8 cellular contexts compared by ENCODE assay signal in genomic region chr10:118342638-118343020, GRCh38. TPM values are rescaled to one million over a fixed set of nuclear protein-coding genes. Genes with fewer than 3 reads are reported as not detected.
DNase-seq lines count a peak whose midpoint lies in the region; ATAC-seq and TF ChIP-seq lines count a peak whose summit lies in the region.

No MANE protein-coding gene starts in this region.

- no peak overlapping the region for H3T11ph ChIP-seq in H9 (ENCODE audit: low read length)

- no peak overlapping the region for H3K14ac ChIP-seq in H9 (ENCODE audit: insufficient read depth, low read length)

- no peak overlapping the region for H2AK5ac ChIP-seq in H9 (ENCODE audit: insufficient read length, low read length)

- no peak overlapping the region for H2BK5ac ChIP-seq in H9 (ENCODE audit: insufficient read length, low read length)

- H4K8ac ChIP-seq in H9 (replicated peaks; ENCODE audit: insufficient read length, low read depth, low read length) = no peak overlapping the region

- H3K4me3 ChIP-seq in hepatocyte = peak overlapping the region; percentile 16

- H2AFZ ChIP-seq in H9 (ENCODE audit: low read length) (peak overlapping the region; percentile 100), hepatocyte (peak overlapping the region; percentile 91)

- H3K9ac ChIP-seq in H9 (ENCODE audit: extremely low read depth, insufficient read length, low read length) = no peak overlapping the region

- H3K9me2 ChIP-seq in hepatocyte (replicated peaks; ENCODE audit: insufficient read depth) = no peaks in the 10 kb centered on the region

- H3K79me2 ChIP-seq in H9 (ENCODE audit: insufficient read depth, low read length) (no peaks in the 10 kb centered on the region; the same call in 1 of the 2 replicates), hepatocyte (peaks cover 36% of the 10 kb centered on the region)

- peak overlapping the region; percentile 92 for H3K4me2 ChIP-seq in H9 (ENCODE audit: insufficient read depth, insufficient read length, low read length)
- H3K4me2 ChIP-seq in hepatocyte = peak overlapping the region; percentile 75

- H4K91ac ChIP-seq in H9 (ENCODE audit: insufficient read length, low read depth, low read length) = no peak overlapping the region

- H2BK120ac ChIP-seq in H9 (ENCODE audit: low read depth, low read length, poor library complexity, severe bottlenecking) = no peak overlapping the region

- H2BK20ac ChIP-seq in H9 (ENCODE audit: low read depth, low read length, poor library complexity, severe bottlenecking) = no peak overlapping the region

- H3K27me3 ChIP-seq in H9 (ENCODE audit: insufficient read depth, low read length) (no peaks in the 10 kb centered on the region), hepatocyte (no peaks in the 10 kb centered on the region)

- peaks cover 8 to 13% of the 10 kb centered on the region in 2 experiments; a peak in 3 of 4 replicates for H3K4me1 Mint-ChIP-seq in H9
- H3K4me1 Mint-ChIP-seq in stimulated activated memory B cell treated with anti-CD40 and anti-IgM and Interleukin-4, amounts not matched to agents 10 μg/mL and 1 μg/mL and 100 μg/mL, for 72 hours = peaks cover 30% of the 10 kb centered on the region

- H3K36me3 ChIP-seq in hepatocyte (replicated peaks; ENCODE audit: insufficient read depth, low read depth) = no peaks in the 10 kb centered on the region

- H3K9me3 Mint-ChIP-seq in H9 = no peaks in the 10 kb centered on the region; a peak in 1 of 5 replicates
- H3K9me3 Mint-ChIP-seq in stimulated activated memory B cell treated with anti-CD40 and anti-IgM and Interleukin-4, amounts not matched to agents 10 μg/mL and 1 μg/mL and 100 μg/mL, for 72 hours = no peaks in the 10 kb centered on the region

- no peak overlapping the region for H3K27ac ChIP-seq in H9 (ENCODE audit: insufficient read length, low read depth, low read length)
- peak overlapping the region; percentile 68 for H3K27ac ChIP-seq in VCaP
- peak overlapping the region; percentile 14 for H3K27ac ChIP-seq in hepatocyte

- H3K9me3 ChIP-seq in H9 (ENCODE audit: control insufficient read depth, low read depth, low read length) (no peaks in the 10 kb centered on the region), hepatocyte (ENCODE audit: low read depth) (no peaks in the 10 kb centered on the region)

- no peak overlapping the region for H3K23ac ChIP-seq in H9 (ENCODE audit: insufficient read length, low read depth, low read length)

- peak; percentile 4 for ATAC-seq in stimulated activated memory B cell treated with anti-CD40 and anti-IgM and Interleukin-4, amounts not matched to agents 10 μg/mL and 1 μg/mL and 100 μg/mL, for 72 hours
- no peak for ATAC-seq in HG03442 (IDR thresholded peaks at IDR 0.05; ENCODE audit: unreplicated experiment)

- no peaks in the 10 kb centered on the region for H4K20me1 ChIP-seq in H9 (ENCODE audit: control insufficient read depth, insufficient read depth, insufficient read length)
- no peaks in the 10 kb centered on the region for H4K20me1 ChIP-seq in hepatocyte (ENCODE audit: insufficient read depth, poor library complexity, severe bottlenecking)

- no peak overlapping the region for H3K4ac ChIP-seq in H9 (ENCODE audit: low read depth, low read length)

- WGBS in H9 (ENCODE audit: extremely low coverage, insufficient read length, low lambda C conversion rate) = no CpG with 5 or more reads among the region's 7 CpGs
- 49% methylated on average over 7 of the region's 7 CpGs for WGBS in hepatocyte (ENCODE audit: low lambda C conversion rate, missing lambda C conversion rate)

- H3K23me2 ChIP-seq in H9 (ENCODE audit: insufficient read length, low read depth, low read length, poor library complexity, severe bottlenecking) = peaks cover 6% of the 10 kb centered on the region

- H3K27ac Mint-ChIP-seq in H9 = peak overlapping the region in 2 of 3 experiments; percentile 55 to 96; a peak in 2 of 7 replicates
- peak overlapping the region; percentile 85 for H3K27ac Mint-ChIP-seq in stimulated activated memory B cell treated with anti-CD40 and anti-IgM and Interleukin-4, amounts not matched to agents 10 μg/mL and 1 μg/mL and 100 μg/mL, for 72 hours

- TF ChIP-seq CTCF in H9 (conservative IDR thresholded peaks at IDR 0.05) (no peak; the same call in 1 of the 3 replicates), VCaP (conservative IDR thresholded peaks at IDR 0.05) (no peak), hepatocyte (IDR thresholded peaks at IDR 0.05; ENCODE audit: poor library complexity) (peak; percentile 11)

- H3K79me1 ChIP-seq in H9 (ENCODE audit: insufficient read depth, low read depth, low read length, poor library complexity, severe bottlenecking) = no peaks in the 10 kb centered on the region

- no peak overlapping the region for H3K18ac ChIP-seq in H9 (ENCODE audit: insufficient read length, low read depth, low read length)

- no peaks in the 10 kb centered on the region; a peak in 1 of 7 replicates for H3K36me3 Mint-ChIP-seq in H9 (ENCODE audit: insufficient read depth in 1 of 3, low read depth in 3 of 3)
- no peaks in the 10 kb centered on the region for H3K36me3 Mint-ChIP-seq in stimulated activated memory B cell treated with anti-CD40 and anti-IgM and Interleukin-4, amounts not matched to agents 10 μg/mL and 1 μg/mL and 100 μg/mL, for 72 hours

- H3K27me3 Mint-ChIP-seq in H9 (ENCODE audit: low read depth) = peaks cover 4% of the 10 kb centered on the region; the same call in 1 of the 2 replicates
- no peaks in the 10 kb centered on the region for H3K27me3 Mint-ChIP-seq in stimulated activated memory B cell treated with anti-CD40 and anti-IgM and Interleukin-4, amounts not matched to agents 10 μg/mL and 1 μg/mL and 100 μg/mL, for 72 hours

- no peak overlapping the region for H2BK12ac ChIP-seq in H9 (ENCODE audit: insufficient read length, low read depth, low read length)

- no peak overlapping the region for H2BK15ac ChIP-seq in H9 (ENCODE audit: low read depth, low read length)

- H4K5ac ChIP-seq in H9 (ENCODE audit: insufficient read length, low read depth, low read length) = no peak overlapping the region

- H3K56ac ChIP-seq in H9 (ENCODE audit: insufficient read length, low read depth, low read length) = no peak overlapping the region

- peak; percentile 40 for DNase-seq in DMS 273 (lab: John Stamatoyannopoulos, UW; ENCODE audit: unreplicated experiment)
- no peak for DNase-seq in H9
- DNase-seq in hepatocyte (ENCODE audit: low spot score) = no peak
- no peak for DNase-seq in stimulated activated CD4-positive, alpha-beta T cell treated with anti-CD3 and anti-CD28 coated beads, Interleukin-1b, Interleukin-23, amount 100 ng/mL, for 48 hours
- DNase-seq in SW480 (ENCODE audit: low spot score) = no peak

- H3K4me3 Mint-ChIP-seq in H9 = peak overlapping the region; percentile 92 to 94
- H3K4me3 Mint-ChIP-seq in stimulated activated memory B cell treated with anti-CD40 and anti-IgM and Interleukin-4, amounts not matched to agents 10 μg/mL and 1 μg/mL and 100 μg/mL, for 72 hours = peak overlapping the region; percentile 98

- H3K4me1 ChIP-seq in H9 (ENCODE audit: insufficient read depth, low read length) (0 out of 2 replicates have a peak, but pooled peaks cover 3% of the 10 kb centered on the region), hepatocyte (ENCODE audit: insufficient read depth) (peaks cover 7% of the 10 kb centered on the region)

RNA-seq across cellular contexts. Expression of gene FAM204A, which starts 0.5 kb away (rescaled TPM):
- 41.0 and 42.5 TPM in 2 replicates for total RNA-seq in H9 (2021)
- total RNA-seq in hepatocyte = 49.0 and 50.8 TPM in 2 replicates
- 45.3 and 56.6 TPM in 2 replicates for polyA plus RNA-seq in hepatocyte
